Comparison of ENCODE assay signal across 28 cellular contexts in the genomic region with DNA sequence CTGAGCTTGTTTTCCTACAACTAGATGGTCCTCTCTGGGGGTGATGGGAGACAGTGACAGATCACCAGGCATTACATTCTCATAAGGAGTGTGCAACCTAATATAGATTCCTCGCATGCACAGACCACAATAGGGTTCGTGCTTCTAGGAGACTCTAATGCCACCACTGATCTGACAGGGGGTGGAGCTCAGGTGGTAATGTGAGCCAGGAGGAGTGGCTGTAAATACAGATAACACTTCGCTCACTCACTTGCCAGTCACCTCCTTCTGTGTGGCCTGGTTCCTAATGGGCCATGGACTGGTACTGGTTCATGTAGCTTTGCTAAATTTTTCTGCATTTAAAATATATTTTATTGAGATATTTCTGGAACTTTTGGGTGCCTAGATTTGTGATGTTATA.
"Had no signal": no experiment of that assay in that cellular context is flagged by ENCODE, and none has a peak within 500 bp of the region (broad histone marks: within the 10 kb centered on the region; RNA-seq: fewer than 3 reads in every experiment).

No MANE protein-coding gene starts in this region.

- FAIRE-seq: astrocyte had no signal

- DNase-seq: activated CD4-positive, alpha-beta memory T cell treated with anti-CD3 and anti-CD28 coated beads for 36 hours; activated CD4-positive, alpha-beta T cell treated with anti-CD3 and anti-CD28 coated beads, Interleukin-2, amount 10 ng/mL, durations not matched to agents 7 days and 5 days; activated CD4-positive, CD25-positive, alpha-beta regulatory T cell; activated CD8-positive, alpha-beta memory T cell treated with anti-CD3 and anti-CD28 coated beads for 24 hours; activated effector memory CD4-positive, alpha-beta T cell treated with anti-CD3 and anti-CD28 coated beads, Interleukin-2, amount 50 U/mL, for 16 hours; activated naive CD4-positive, alpha-beta T cell treated with Interleukin-2 at 50 U/mL for 16 hours; activated naive CD8-positive, alpha-beta T cell treated with anti-CD3 and anti-CD28 coated beads, Interleukin-2, amount 50 U/mL, for 24 hours; activated T-cell treated with anti-CD3 and anti-CD28 coated beads, Interleukin-2, amount 50 U/mL, for 4 hours; amygdala; cerebellar nuclear complex; Kasumi-1; KBM-7; NCI-H1048; NCI-H146; NCI-H187 treated with DMSO at 0.1 percent for 48 hours; NCI-H2107; NCI-H2171 treated with DMSO at 0.1 percent for 48 hours; NCI-H226; NCI-H510A; NCI-H526 treated with DMSO at 0.1 percent for 48 hours; Peyer's patch; SHP77; T-helper 17 cell; T-helper 9 cell had no signal

- H3K36me3 ChIP-seq: Peyer's patch had no signal

- H3K9me3 ChIP-seq: Peyer's patch had no signal

- ATAC-seq: activated naive CD4-positive, alpha-beta T cell treated with anti-CD3 and anti-CD28 coated beads, Interleukin-2, amount 50 U/mL, for 72 hours; activated naive CD8-positive, alpha-beta T cell treated with anti-CD3 and anti-CD28 coated beads, Interleukin-2, amount 50 U/mL, for 24 hours; activated T-cell treated with anti-CD3 and anti-CD28 coated beads, Interleukin-2, amount 50 U/mL, for 4 hours; T-helper 17 cell had no signal

- H3K27ac ChIP-seq: Peyer's patch, RWPE1, VCaP had no signal

- H3K27me3 ChIP-seq: Peyer's patch had no signal

- H3K4me3 ChIP-seq: Peyer's patch had no signal
